Comparison of ENCODE assay signal across 9 cellular contexts in genomic region chr9:36748322-36748899, GRCh38.
DNase-seq lines count a peak whose midpoint lies in the region; ATAC-seq lines count a peak whose summit lies in the region.
"Had no signal": no experiment of that assay in that cellular context is flagged by ENCODE, and none has a peak within 500 bp of the region (broad histone marks: within the 10 kb centered on the region; RNA-seq: fewer than 3 reads in every experiment).

No MANE protein-coding gene starts in this region.

- H3K27ac Mint-ChIP-seq in activated T-cell treated with anti-CD3 and anti-CD28 coated beads, Interleukin-2, amount 50 U/mL, for 72 hours: no peak overlapping the region

- no peaks in the 10 kb centered on the region for H3K4me1 Mint-ChIP-seq in activated T-cell treated with anti-CD3 and anti-CD28 coated beads, Interleukin-2, amount 50 U/mL, for 72 hours (ENCODE audit: low read depth)

- H3K27me3 Mint-ChIP-seq in activated T-cell treated with anti-CD3 and anti-CD28 coated beads, Interleukin-2, amount 50 U/mL, for 72 hours (ENCODE audit: low read depth): peaks cover 64% of the 10 kb centered on the region

- H3K9me3 Mint-ChIP-seq in activated T-cell treated with anti-CD3 and anti-CD28 coated beads, Interleukin-2, amount 50 U/mL, for 72 hours: no peaks in the 10 kb centered on the region

- peak; percentile 47 for ATAC-seq in HG03432 (IDR thresholded peaks at IDR 0.05; ENCODE audit: unreplicated experiment)
- no peak for ATAC-seq in activated T-cell treated with anti-CD3 and anti-CD28 coated beads, Interleukin-2, amount 50 U/mL, for 72 hours (replicated peaks in 1 of 2)
- no peak for ATAC-seq in HG03354 (IDR thresholded peaks at IDR 0.05; ENCODE audit: poor library complexity, severe bottlenecking, unreplicated experiment)
- no peak for ATAC-seq in HG03159 (IDR thresholded peaks at IDR 0.05; ENCODE audit: unreplicated experiment)
- no peak for ATAC-seq in HG03135 (IDR thresholded peaks at IDR 0.05; ENCODE audit: unreplicated experiment)
- ATAC-seq: gastroesophageal sphincter had no signal

- H3K4me3 Mint-ChIP-seq in activated T-cell treated with anti-CD3 and anti-CD28 coated beads, Interleukin-2, amount 50 U/mL, for 72 hours: no peak overlapping the region

- H3K36me3 Mint-ChIP-seq in activated T-cell treated with anti-CD3 and anti-CD28 coated beads, Interleukin-2, amount 50 U/mL, for 72 hours (ENCODE audit: insufficient read depth in 2 of 2): no peaks in the 10 kb centered on the region

- DNase-seq in AG08395 (ENCODE audit: low spot score): peak; percentile 72
- peak; percentile 25 to 26 for DNase-seq in activated T-cell treated with anti-CD3 and anti-CD28 coated beads, Interleukin-2, amount 50 U/mL, for 72 hours
- DNase-seq in iPS-NIHi11 (ENCODE audit: low spot score): peak; percentile 92
- no peak for DNase-seq in SKM-1 treated with dmso at 0.1 percent for 144 hours (lab: John Stamatoyannopoulos, UW; ENCODE audit: unreplicated experiment)
